ENCODE assay signal across 1 cellular context in the genomic region with DNA sequence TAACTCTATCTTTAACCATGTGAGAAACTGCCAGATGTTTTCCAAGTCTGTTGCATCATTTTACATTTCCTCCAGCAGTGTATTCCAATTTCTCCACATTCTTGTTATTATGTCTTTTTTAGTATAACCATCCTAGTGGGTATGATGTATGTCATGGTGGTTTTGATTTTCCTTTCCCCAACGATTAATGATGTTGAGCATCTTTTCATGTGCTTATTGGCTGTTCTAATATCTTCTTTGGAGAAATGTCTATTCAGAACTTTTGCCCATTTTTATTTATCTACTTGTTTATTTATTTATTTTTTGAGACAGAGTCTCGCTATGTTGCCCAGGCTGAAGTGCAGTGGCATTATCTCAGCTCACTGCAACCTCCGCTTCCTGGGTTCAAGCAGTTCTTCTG.
TF ChIP-seq lines count a peak whose summit lies in the region.

No MANE protein-coding gene starts in this region.

TF ChIP-seq in SK-N-SH, 30 proteins besides CTCF, POLR2A, EP300 and RAD21:
- TF ChIP-seq NRF1 (IDR thresholded peaks at IDR 0.05; ENCODE audit: low read depth, low read length) (no peak), RFX5 (IDR thresholded peaks at IDR 0.05; ENCODE audit: low read length) (peak; percentile 81)
